Comparison of ENCODE assay signal across 9 cellular contexts in genomic region chr2:237704476-237705224, GRCh38.
DNase-seq lines count a peak whose midpoint lies in the region; ATAC-seq and TF ChIP-seq lines count a peak whose summit lies in the region.
"Had no signal": no experiment of that assay in that cellular context is flagged by ENCODE, and none has a peak within 500 bp of the region (broad histone marks: within the 10 kb centered on the region; RNA-seq: fewer than 3 reads in every experiment).

No MANE protein-coding gene starts in this region.

- H3K27ac ChIP-seq in H9 (ENCODE audit: insufficient read length, low read depth, low read length) = no peak overlapping the region
- no peak overlapping the region for H3K27ac ChIP-seq in fibroblast of lung (ENCODE audit: insufficient read depth, low read length)
- peak overlapping the region; percentile 99 for H3K27ac ChIP-seq in smooth muscle cell (ENCODE audit: low read depth)

- H3K4me1 Mint-ChIP-seq in H9 (peaks cover 50 to 52% of the 10 kb centered on the region in 2 experiments), T-helper 17 cell (peaks cover 71% of the 10 kb centered on the region)

- peaks cover 4% of the 10 kb centered on the region for H3K23me2 ChIP-seq in H9 (ENCODE audit: insufficient read length, low read depth, low read length, poor library complexity, severe bottlenecking)

- TF ChIP-seq CTCF in H9 (conservative IDR thresholded peaks at IDR 0.05) (no peak), fibroblast of lung (conservative IDR thresholded peaks at IDR 0.05 in 1 of 2, IDR thresholded peaks at IDR 0.05 in 1 of 2; ENCODE audit: low read depth in 1 of 2, low read length in 2 of 2) (no peak), smooth muscle cell (IDR thresholded peaks at IDR 0.05; ENCODE audit: borderline replicate concordance, insufficient read depth, poor library complexity, severe bottlenecking) (no peak)

- H3K9me3 ChIP-seq in H9 (ENCODE audit: control insufficient read depth, low read depth, low read length) (no peaks in the 10 kb centered on the region), T-helper 17 cell (ENCODE audit: control insufficient read depth, low read length, poor library complexity, severe bottlenecking) (no peaks in the 10 kb centered on the region), fibroblast of lung (ENCODE audit: control insufficient read depth, insufficient read depth, low read depth, low read length) (no peaks in the 10 kb centered on the region), smooth muscle cell (replicated peaks; ENCODE audit: low read depth) (no peaks in the 10 kb centered on the region)

- H3K18ac ChIP-seq in H9 (ENCODE audit: insufficient read length, low read depth, low read length) = no peak overlapping the region

- no peak overlapping the region for H3K4me3 ChIP-seq in fibroblast of lung (replicated peaks in 1 of 4; ENCODE audit: control extremely low read depth in 1 of 4, insufficient read depth in 1 of 4, low read depth in 3 of 4, low read length in 4 of 4)
- no peak overlapping the region for H3K4me3 ChIP-seq in smooth muscle cell

- H3K4me3 Mint-ChIP-seq in H9 = no peak overlapping the region; a peak in 1 of 5 replicates
- H3K4me3 Mint-ChIP-seq in T-helper 17 cell = peak overlapping the region; percentile 90

- H3K9ac ChIP-seq in H9 (ENCODE audit: extremely low read depth, insufficient read length, low read length) (no peak overlapping the region), fibroblast of lung (ENCODE audit: insufficient read depth, low read length) (no peak overlapping the region), smooth muscle cell (ENCODE audit: low read depth) (peak overlapping the region; percentile 77)

- H3K9me3 Mint-ChIP-seq in H9 = no peaks in the 10 kb centered on the region; a peak in 1 of 5 replicates

- H2AFZ ChIP-seq in H9 (ENCODE audit: low read length) = no peak overlapping the region
- H2AFZ ChIP-seq in fibroblast of lung (ENCODE audit: low read length) = no peak overlapping the region
- H2AFZ ChIP-seq in smooth muscle cell (ENCODE audit: low read depth) = no peak overlapping the region

- no peak overlapping the region for H2AK5ac ChIP-seq in H9 (ENCODE audit: insufficient read length, low read length)

- H3K4me2 ChIP-seq in H9 (ENCODE audit: insufficient read depth, insufficient read length, low read length) (no peak overlapping the region), fibroblast of lung (ENCODE audit: extremely low read depth, insufficient read depth, low read length) (no peak overlapping the region), smooth muscle cell (peak overlapping the region; percentile 33)

- ATAC-seq in T-helper 17 cell (no peak), left lobe of liver (no peak), GM21367 (IDR thresholded peaks at IDR 0.05; ENCODE audit: unreplicated experiment) (no peak), GM19463 (IDR thresholded peaks at IDR 0.05; ENCODE audit: unreplicated experiment) (no peak)

- no peaks in the 10 kb centered on the region for H4K20me1 ChIP-seq in H9 (ENCODE audit: control insufficient read depth, insufficient read depth, insufficient read length)
- no peaks in the 10 kb centered on the region for H4K20me1 ChIP-seq in fibroblast of lung (ENCODE audit: control insufficient read depth, extremely low read depth, insufficient read depth, low read length)
- H4K20me1 ChIP-seq in smooth muscle cell (ENCODE audit: low read depth) = peaks cover 75% of the 10 kb centered on the region

- no peak overlapping the region for H3K14ac ChIP-seq in H9 (ENCODE audit: insufficient read depth, low read length)

- H3K36me3 Mint-ChIP-seq in H9 (ENCODE audit: insufficient read depth in 1 of 3, low read depth in 3 of 3) (peaks cover 0 to 11% (median 2%) of the 10 kb centered on the region in 3 experiments; a peak in 3 of 7 replicates), T-helper 17 cell (ENCODE audit: low read depth) (peaks cover 2% of the 10 kb centered on the region)

- DNase-seq in H9 (no peak), T-helper 17 cell (no peak), fibroblast of lung (ENCODE audit: low read depth in 2 of 2) (peak; percentile 60 to 77), smooth muscle cell (lab: John Stamatoyannopoulos, UW; ENCODE audit: unreplicated experiment) (no peak), GM19240 (ENCODE audit: insufficient read length, low spot score) (no peak), left lobe of liver (ENCODE audit: low spot score) (no peak)
- DNase-seq: activated CD4-positive, alpha-beta T cell treated with anti-CD3 and anti-CD28 coated beads, Interleukin-2, amount 50 U/mL, for 4 hours had no signal

- peaks cover 6% of the 10 kb centered on the region for H3K36me3 ChIP-seq in fibroblast of lung (ENCODE audit: control insufficient read depth, insufficient read depth, low read length)
- H3K36me3 ChIP-seq in smooth muscle cell (ENCODE audit: low read depth) = no peaks in the 10 kb centered on the region

- WGBS in H9 (ENCODE audit: extremely low coverage, insufficient read length, low lambda C conversion rate) = no CpG with 5 or more reads among the region's 12 CpGs
- 83% methylated on average over 11 of the region's 12 CpGs for WGBS in smooth muscle cell (ENCODE audit: low lambda C conversion rate)

- no peak overlapping the region for H2BK120ac ChIP-seq in H9 (ENCODE audit: low read depth, low read length, poor library complexity, severe bottlenecking)

- no peak overlapping the region for H3K4ac ChIP-seq in H9 (ENCODE audit: low read depth, low read length)

- H3K79me2 ChIP-seq in H9 (ENCODE audit: insufficient read depth, low read length) (peaks cover 18% of the 10 kb centered on the region; the same call in 1 of the 2 replicates), fibroblast of lung (ENCODE audit: control insufficient read depth, insufficient read depth, low read length) (peaks cover 88% of the 10 kb centered on the region), smooth muscle cell (ENCODE audit: low read depth) (peaks cover 65% of the 10 kb centered on the region)

- H4K5ac ChIP-seq in H9 (ENCODE audit: insufficient read length, low read depth, low read length) = no peak overlapping the region

- H2BK12ac ChIP-seq in H9 (ENCODE audit: insufficient read length, low read depth, low read length) = no peak overlapping the region

- H3K4me1 ChIP-seq in H9 (ENCODE audit: insufficient read depth, low read length) = peaks cover 23% of the 10 kb centered on the region
- H3K4me1 ChIP-seq in fibroblast of lung (ENCODE audit: control insufficient read depth, extremely low read depth, insufficient read depth, low read length) = peaks cover 47% of the 10 kb centered on the region
- peaks cover 35% of the 10 kb centered on the region for H3K4me1 ChIP-seq in smooth muscle cell (ENCODE audit: low read depth)

- H2BK20ac ChIP-seq in H9 (ENCODE audit: low read depth, low read length, poor library complexity, severe bottlenecking) = no peak overlapping the region

- H3K27ac Mint-ChIP-seq in H9 (peak overlapping the region in 2 of 3 experiments; percentile 1 to 13; a peak in 3 of 7 replicates), T-helper 17 cell (peak overlapping the region; percentile 99)

- H4K91ac ChIP-seq in H9 (ENCODE audit: insufficient read length, low read depth, low read length) = no peak overlapping the region

- H3K56ac ChIP-seq in H9 (ENCODE audit: insufficient read length, low read depth, low read length) = no peak overlapping the region

- peaks cover 12% of the 10 kb centered on the region for H3K79me1 ChIP-seq in H9 (ENCODE audit: insufficient read depth, low read depth, low read length, poor library complexity, severe bottlenecking)

- H2BK15ac ChIP-seq in H9 (ENCODE audit: low read depth, low read length) = no peak overlapping the region

- H3T11ph ChIP-seq in H9 (ENCODE audit: low read length) = no peak overlapping the region

- no peak overlapping the region for H2BK5ac ChIP-seq in H9 (ENCODE audit: insufficient read length, low read length)

- H3K23ac ChIP-seq in H9 (ENCODE audit: insufficient read length, low read depth, low read length) = no peak overlapping the region

- peaks cover 17% of the 10 kb centered on the region for H3F3A ChIP-seq in smooth muscle cell (ENCODE audit: low read depth)

- H3K27me3 ChIP-seq in H9 (ENCODE audit: insufficient read depth, low read length) (no peaks in the 10 kb centered on the region), fibroblast of lung (ENCODE audit: control insufficient read depth, insufficient read depth, low read length) (no peaks in the 10 kb centered on the region), smooth muscle cell (ENCODE audit: low read depth) (no peaks in the 10 kb centered on the region)

- H3K27me3 Mint-ChIP-seq in H9 (ENCODE audit: low read depth) = no peaks in the 10 kb centered on the region
- no peaks in the 10 kb centered on the region for H3K27me3 Mint-ChIP-seq in T-helper 17 cell

- H4K8ac ChIP-seq in H9 (replicated peaks; ENCODE audit: insufficient read length, low read depth, low read length) = no peak overlapping the region

Comparison
In these comparisons a context has a peak if more than half of its experiments do, and no peak if none do; other contexts are left out.
1. DNase-seq: peak in fibroblast of lung (2 of 2); none in H9 (single experiment), T-helper 17 cell (0 of 3), smooth muscle cell (single experiment), GM19240 (single experiment) and left lobe of liver (single experiment).